13 cellular contexts compared by ENCODE assay signal in the genomic region with DNA sequence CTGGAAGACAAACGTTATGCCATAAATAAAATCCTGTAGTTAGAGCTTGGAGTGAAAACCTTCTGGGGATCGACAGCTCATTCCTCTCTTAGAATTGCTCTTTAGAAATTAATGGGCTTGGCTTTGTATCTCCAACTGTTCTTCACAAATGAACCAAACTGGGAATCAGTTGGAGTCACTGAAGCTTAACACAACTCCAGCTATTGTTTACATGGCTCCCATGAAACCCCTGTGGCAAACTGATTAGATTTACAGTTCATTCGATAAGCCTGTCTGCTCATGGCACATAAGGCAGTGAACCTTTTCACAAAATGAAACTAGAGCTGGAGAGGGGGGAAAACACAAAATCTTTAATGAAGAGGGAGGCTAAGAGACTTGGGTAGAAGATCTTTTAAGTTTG.
"Had no signal": no experiment of that assay in that cellular context is flagged by ENCODE, and none has a peak within 500 bp of the region (broad histone marks: within the 10 kb centered on the region; RNA-seq: fewer than 3 reads in every experiment).

No MANE protein-coding gene starts in this region.

- H3K27ac ChIP-seq: esophagus muscularis mucosa, tibial artery, uterus had no signal

- H3K4me3 ChIP-seq: esophagus muscularis mucosa, tibial artery, uterus had no signal

- H3K9me3 ChIP-seq: esophagus muscularis mucosa, tibial artery, uterus had no signal

- H3K4me1 ChIP-seq: esophagus muscularis mucosa, tibial artery, uterus had no signal

- ATAC-seq: activated T-cell treated with anti-CD3 and anti-CD28 coated beads, Interleukin-2, amount 50 U/mL, for 4 hours; WTC11 had no signal

- DNase-seq: activated CD4-positive, alpha-beta memory T cell treated with anti-CD3 and anti-CD28 coated beads, Interleukin-2, amount 10 ng/mL, durations not matched to agents 7 days and 5 days; activated CD4-positive, alpha-beta T cell treated with anti-CD3 and anti-CD28 coated beads for 4 hours; activated effector memory CD4-positive, alpha-beta T cell treated with Interleukin-2 at 50 U/mL for 16 hours; activated T-cell treated with anti-CD3 and anti-CD28 coated beads, Interleukin-2, amount 50 U/mL, for 4 hours; cortex of kidney; effector CD4-positive, alpha-beta T cell; kidney glomerular epithelial cell; mesendoderm; stimulated activated CD4-positive, alpha-beta T cell treated with anti-CD3 and anti-CD28 coated beads, Interleukin-12 subunit alpha, Interleukin-12 subunit beta, amount 100 ng/mL, for 4 hours; tibial artery; uterus had no signal

- H3K36me3 ChIP-seq: esophagus muscularis mucosa, tibial artery, uterus had no signal

- H3K27me3 ChIP-seq: esophagus muscularis mucosa, tibial artery, uterus had no signal
